Comparison of ENCODE assay signal across 1 cellular context in the genomic region with DNA sequence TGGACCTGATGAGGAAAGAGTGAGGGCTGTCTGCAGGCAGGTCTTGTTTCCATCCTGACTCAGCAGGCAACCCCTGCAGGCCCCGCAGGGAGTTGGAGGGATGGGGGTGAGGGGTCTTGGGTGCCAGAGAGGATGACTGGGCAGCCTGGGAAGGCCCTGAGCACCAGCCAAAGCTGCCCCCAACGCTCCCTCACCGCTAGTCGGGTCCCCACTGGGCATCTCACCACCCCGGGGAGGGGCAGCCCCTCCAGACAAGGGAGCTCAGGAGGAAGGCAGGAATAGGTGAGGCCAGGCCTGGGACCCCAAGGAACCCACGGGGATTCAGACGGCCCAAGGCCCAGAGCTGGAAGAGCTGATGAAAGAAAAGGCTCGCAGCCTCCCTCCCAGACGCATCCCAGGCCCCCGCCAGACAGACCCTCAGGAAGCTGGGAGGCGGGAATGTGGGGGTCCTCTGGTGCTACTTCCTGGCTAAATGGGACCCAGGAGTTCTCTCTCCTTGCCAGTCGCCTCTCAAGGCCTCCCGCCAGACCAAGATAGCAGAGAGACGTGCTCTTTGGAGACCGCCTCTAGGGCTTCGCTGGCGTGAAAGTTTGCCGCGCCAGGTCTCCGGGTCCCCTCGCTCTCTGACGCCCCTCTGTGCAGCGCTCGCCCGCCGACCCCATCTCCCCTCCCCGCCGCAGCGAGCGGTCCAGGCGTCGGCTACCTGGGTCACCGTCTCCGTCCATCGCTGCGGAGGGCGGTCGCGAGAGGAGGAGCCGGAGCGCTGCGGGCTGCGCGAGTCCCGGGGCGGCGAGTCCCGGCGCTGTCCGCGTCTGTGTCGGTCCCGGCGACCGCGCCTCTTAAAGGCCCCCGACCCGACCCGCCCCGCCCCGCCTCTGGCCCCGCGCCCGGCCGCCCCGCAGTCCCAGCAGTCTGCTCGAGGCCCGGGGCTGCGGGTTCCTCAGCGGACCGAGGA.
A peak's percentile ranks its signal among the peaks of the same experiment; 100 is the strongest.
TF ChIP-seq lines count a peak whose summit lies in the region.

A gene with protein sequence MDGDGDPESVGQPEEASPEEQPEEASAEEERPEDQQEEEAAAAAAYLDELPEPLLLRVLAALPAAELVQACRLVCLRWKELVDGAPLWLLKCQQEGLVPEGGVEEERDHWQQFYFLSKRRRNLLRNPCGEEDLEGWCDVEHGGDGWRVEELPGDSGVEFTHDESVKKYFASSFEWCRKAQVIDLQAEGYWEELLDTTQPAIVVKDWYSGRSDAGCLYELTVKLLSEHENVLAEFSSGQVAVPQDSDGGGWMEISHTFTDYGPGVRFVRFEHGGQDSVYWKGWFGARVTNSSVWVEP (minus strand): TSS at position 814 of the 955 bp plus-strand sequence. CDS start 89 bp downstream, at position 725.

TF ChIP-seq in H1, 55 proteins besides CTCF, POLR2A, EP300 and RAD21 (continued from another document):
- TF ChIP-seq E2F6 (IDR thresholded peaks at IDR 0.05) (peak; percentile 39; the same call in 1 of the 2 replicates), HDAC6 (IDR thresholded peaks at IDR 0.05; ENCODE audit: low read depth, low read length) (no peak)
